1 cellular context compared by ENCODE assay signal in the genomic region with DNA sequence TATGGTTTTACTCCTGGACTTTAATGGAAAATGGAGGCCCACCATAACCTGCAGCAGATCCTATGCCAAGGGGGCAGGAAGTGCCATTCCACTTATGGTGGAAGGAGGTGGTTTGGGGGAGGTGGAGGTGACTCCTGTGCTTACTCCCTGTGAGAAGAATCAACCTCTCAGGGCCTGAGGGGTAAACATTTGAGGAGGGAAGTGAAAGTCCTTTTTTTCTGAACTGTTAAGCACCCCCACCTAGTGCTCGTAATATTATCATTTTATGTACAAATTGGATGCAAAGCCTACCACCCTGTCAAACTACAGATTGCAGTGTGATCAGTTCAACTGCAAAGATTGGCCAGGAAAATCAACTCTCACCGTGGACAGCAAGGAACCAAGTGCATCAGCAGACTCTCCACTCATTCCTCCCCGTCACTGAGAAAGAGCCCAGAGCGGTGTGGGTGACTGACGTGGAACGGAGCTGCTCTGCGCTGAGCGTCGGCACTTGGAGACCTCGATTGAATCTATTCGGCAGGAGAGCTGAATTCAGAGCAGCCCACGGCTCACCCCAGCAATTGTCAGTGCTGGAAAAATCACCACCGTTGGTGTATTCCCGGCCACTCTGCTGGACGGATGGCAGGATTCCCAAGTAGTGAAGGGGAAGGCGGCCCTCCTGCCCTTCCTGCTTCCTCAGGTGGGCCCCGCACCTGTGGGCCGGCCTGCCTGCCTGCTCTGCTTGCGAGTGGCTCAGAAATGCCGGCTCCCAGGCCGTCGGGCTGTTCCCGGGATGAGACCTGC.
TF ChIP-seq lines count a peak whose summit lies in the region.

No MANE protein-coding gene starts in this region.

TF ChIP-seq in H1, 55 proteins besides CTCF, POLR2A, EP300 and RAD21:
- no peak for TF ChIP-seq RNF2 (IDR thresholded peaks at IDR 0.05; ENCODE audit: borderline replicate concordance, low read depth, low read length, missing control alignments, poor library complexity, severe bottlenecking)
- TF ChIP-seq POU5F1 (IDR thresholded peaks at IDR 0.05; ENCODE audit: low read depth, low read length): no peak
- TF ChIP-seq, protein P1, sequence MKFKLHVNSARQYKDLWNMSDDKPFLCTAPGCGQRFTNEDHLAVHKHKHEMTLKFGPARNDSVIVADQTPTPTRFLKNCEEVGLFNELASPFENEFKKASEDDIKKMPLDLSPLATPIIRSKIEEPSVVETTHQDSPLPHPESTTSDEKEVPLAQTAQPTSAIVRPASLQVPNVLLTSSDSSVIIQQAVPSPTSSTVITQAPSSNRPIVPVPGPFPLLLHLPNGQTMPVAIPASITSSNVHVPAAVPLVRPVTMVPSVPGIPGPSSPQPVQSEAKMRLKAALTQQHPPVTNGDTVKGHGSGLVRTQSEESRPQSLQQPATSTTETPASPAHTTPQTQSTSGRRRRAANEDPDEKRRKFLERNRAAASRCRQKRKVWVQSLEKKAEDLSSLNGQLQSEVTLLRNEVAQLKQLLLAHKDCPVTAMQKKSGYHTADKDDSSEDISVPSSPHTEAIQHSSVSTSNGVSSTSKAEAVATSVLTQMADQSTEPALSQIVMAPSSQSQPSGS (IDR thresholded peaks at IDR 0.05; ENCODE audit: low read length): no peak
